ENCODE assay signal across 1 cellular context in genomic region chr1:173355281-173356031, GRCh38.
TF ChIP-seq lines count a peak whose summit lies in the region.

No MANE protein-coding gene starts in this region.

TF ChIP-seq in K562, 482 proteins besides CTCF, POLR2A, EP300 and RAD21 (continued from another document and continues in another):
- TF ChIP-seq HOMEZ (CRISPR knock-in tag; IDR thresholded peaks at IDR 0.05) = no peak
- TF ChIP-seq DPF2 (IDR thresholded peaks at IDR 0.05) = peak; percentile 96
- TF ChIP-seq ZNF175 (CRISPR knock-in tag; IDR thresholded peaks at IDR 0.05; ENCODE audit: low read depth) = peak; percentile 86
- TF ChIP-seq SNIP1 (IDR thresholded peaks at IDR 0.05; ENCODE audit: low read depth) = no peak
- no peak for TF ChIP-seq PPARD (CRISPR knock-in tag; IDR thresholded peaks at IDR 0.05)
- TF ChIP-seq NCOR1 (IDR thresholded peaks at IDR 0.05) = peak; percentile 93
- TF ChIP-seq CXXC5 (CRISPR knock-in tag; IDR thresholded peaks at IDR 0.05) = peak; percentile 90
- TF ChIP-seq ATF3 (IDR thresholded peaks at IDR 0.05) = peak; percentile 96
- TF ChIP-seq ATF3 (CRISPR knock-in tag; conservative IDR thresholded peaks at IDR 0.05) = peak; percentile 71; the same call in 1 of the 2 replicates
- no peak for TF ChIP-seq ZNF609 (CRISPR knock-in tag; IDR thresholded peaks at IDR 0.05; ENCODE audit: borderline replicate concordance)
- no peak for TF ChIP-seq ZFX (CRISPR knock-in tag; IDR thresholded peaks at IDR 0.05)
- TF ChIP-seq SNRNP70 (optimal IDR thresholded peaks at IDR 0.05; ENCODE audit: low read depth, low read length) = no peak
- no peak for TF ChIP-seq ZNF551 (CRISPR knock-in tag; IDR thresholded peaks at IDR 0.05)
- TF ChIP-seq MTA2 (IDR thresholded peaks at IDR 0.05; ENCODE audit: low read depth) = peak; percentile 89
- TF ChIP-seq TEAD1 (CRISPR knock-in tag; IDR thresholded peaks at IDR 0.05) = no peak
- TF ChIP-seq ZNF407 (IDR thresholded peaks at IDR 0.05; ENCODE audit: low read depth) = no peak
- no peak for TF ChIP-seq RNF219 (CRISPR knock-in tag; IDR thresholded peaks at IDR 0.05)
- TF ChIP-seq ZNF174 (CRISPR knock-in tag; IDR thresholded peaks at IDR 0.05) = no peak
- TF ChIP-seq HDAC2 (IDR thresholded peaks at IDR 0.05) = peak; percentile 97
- TF ChIP-seq SMARCC2 (IDR thresholded peaks at IDR 0.05; ENCODE audit: low read depth) = peak; percentile 94
- peak; percentile 100 for TF ChIP-seq JUND (IDR thresholded peaks at IDR 0.05; ENCODE audit: borderline replicate concordance, low read depth, low read length)
- peak; percentile 99 for TF ChIP-seq JUND (tag; IDR thresholded peaks at IDR 0.05; ENCODE audit: borderline replicate concordance, low read depth, low read length)
- TF ChIP-seq CREBBP (IDR thresholded peaks at IDR 0.05; ENCODE audit: low read depth, low read length) = no peak
- TF ChIP-seq TRIM28 (IDR thresholded peaks at IDR 0.05) = 0 out of 2 replicates have a peak, but pooled peaks have one; percentile 45
- TF ChIP-seq ZNF512 (tag; IDR thresholded peaks at IDR 0.05) = no peak
- peak; percentile 79; the same call in 1 of the 2 replicates for TF ChIP-seq PML (IDR thresholded peaks at IDR 0.05; ENCODE audit: low read length)
- TF ChIP-seq MEF2A (IDR thresholded peaks at IDR 0.05; ENCODE audit: control insufficient read depth, low read depth, low read length) = peak; percentile 65; the same call in 1 of the 2 replicates
- peak; percentile 98 for TF ChIP-seq MAFF (IDR thresholded peaks at IDR 0.05; ENCODE audit: low read length)
- peak; percentile 52; the same call in 1 of the 2 replicates for TF ChIP-seq RNF2 (IDR thresholded peaks at IDR 0.05)
- TF ChIP-seq ATF7 (IDR thresholded peaks at IDR 0.05) = peak; percentile 67
- TF ChIP-seq TAF9B (IDR thresholded peaks at IDR 0.05; ENCODE audit: partially characterized antibody) = no peak
- TF ChIP-seq MITF (IDR thresholded peaks at IDR 0.05) = no peak
- peak; percentile 61 for TF ChIP-seq CREM (IDR thresholded peaks at IDR 0.05; ENCODE audit: low read depth)
- no peak for TF ChIP-seq FIP1L1 (IDR thresholded peaks at IDR 0.05; ENCODE audit: low read depth, low read length, poor library complexity, severe bottlenecking)
- no peak for TF ChIP-seq NR2C2 (CRISPR knock-in tag; IDR thresholded peaks at IDR 0.05)
- peak; percentile 90 for TF ChIP-seq NR2C2 (tag; IDR thresholded peaks at IDR 0.05)
- no peak for TF ChIP-seq BRCA1 (IDR thresholded peaks at IDR 0.05)
- TF ChIP-seq BRCA1 (CRISPR knock-in tag; IDR thresholded peaks at IDR 0.05) = no peak
- no peak for TF ChIP-seq HMBOX1 (IDR thresholded peaks at IDR 0.05)
